Comparison of ENCODE assay signal across 9 cellular contexts in the genomic region with DNA sequence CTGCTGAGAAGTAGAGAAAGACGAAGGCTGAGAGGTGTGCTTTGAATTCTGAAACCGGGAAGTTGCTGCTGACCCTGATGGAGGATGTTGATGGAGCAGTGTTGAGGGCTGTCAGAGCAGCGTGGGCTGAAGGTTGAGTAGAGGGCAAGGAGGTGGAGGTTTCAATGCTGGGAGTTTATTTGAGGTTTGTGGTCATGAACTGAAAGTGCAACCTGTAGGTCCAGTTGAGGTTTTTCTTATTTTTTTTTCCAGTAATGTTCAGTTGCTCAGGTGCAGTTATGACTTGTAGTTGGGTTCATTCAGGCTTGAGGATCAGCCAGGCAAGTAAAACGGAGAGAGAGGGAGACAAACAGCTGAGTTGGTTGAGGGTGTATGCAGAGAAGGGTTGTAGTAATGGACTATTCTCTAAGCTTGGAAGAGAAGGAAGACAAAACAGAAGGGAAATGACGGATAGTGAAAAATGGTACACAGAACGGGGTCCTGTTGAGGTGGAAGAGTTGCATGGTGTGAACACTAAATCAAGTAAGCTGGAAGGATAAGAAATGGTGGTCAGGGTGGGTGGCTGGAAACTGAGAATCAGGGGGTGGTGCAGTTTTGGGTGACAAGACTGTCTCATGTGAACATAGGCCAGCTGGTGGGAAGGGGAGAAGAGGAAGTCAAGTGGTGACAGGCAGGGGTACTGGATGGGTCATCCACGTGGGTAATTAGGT. TPM values are rescaled to one million over a fixed set of nuclear protein-coding genes. Genes with fewer than 3 reads are reported as not detected.
A peak's percentile ranks its signal among the peaks of the same experiment; 100 is the strongest.
DNase-seq lines count a peak whose midpoint lies in the region; ATAC-seq lines count a peak whose summit lies in the region.
"Had no signal": no experiment of that assay in that cellular context is flagged by ENCODE, and none has a peak within 500 bp of the region (broad histone marks: within the 10 kb centered on the region; RNA-seq: fewer than 3 reads in every experiment).

No MANE protein-coding gene starts in this region.

- DNase-seq in activated CD4-positive, alpha-beta T cell treated with anti-CD3 and anti-CD28 coated beads, Interleukin-2, amount 10 ng/mL, durations not matched to agents 24 days and 14 days = peak; percentile 88
- DNase-seq in stimulated activated CD4-positive, alpha-beta T cell treated with anti-CD3 and anti-CD28 coated beads, Interleukin-12 subunit alpha, Interleukin-12 subunit beta, amount 100 ng/mL, for 4 hours = peak; percentile 18
- no peak for DNase-seq in NCI-H2171 treated with DMSO at 0.1 percent for 48 hours (lab: John Stamatoyannopoulos, UW)
- DNase-seq in NCI-H2196 treated with DMSO at 0.1 percent for 48 hours (lab: John Stamatoyannopoulos, UW; ENCODE audit: unreplicated experiment) = no peak
- DNase-seq in NOMO-1 treated with DMSO at 0.1 percent for 48 hours (lab: John Stamatoyannopoulos, UW; ENCODE audit: unreplicated experiment) = no peak
- DNase-seq in OCI-M2 (lab: John Stamatoyannopoulos, UW; ENCODE audit: unreplicated experiment) = no peak

- H3K36me3 Mint-ChIP-seq in activated CD4-positive, alpha-beta T cell treated with anti-CD3 and anti-CD28 coated beads, Interleukin-2, amount 10 ng/mL, durations not matched to agents 24 days and 14 days (ENCODE audit: low read depth) = no peaks in the 10 kb centered on the region

- H3K4me3 Mint-ChIP-seq in activated CD4-positive, alpha-beta T cell treated with anti-CD3 and anti-CD28 coated beads, Interleukin-2, amount 10 ng/mL, durations not matched to agents 24 days and 14 days = peak overlapping the region; percentile 62

- H3K27ac Mint-ChIP-seq in activated CD4-positive, alpha-beta T cell treated with anti-CD3 and anti-CD28 coated beads, Interleukin-2, amount 10 ng/mL, durations not matched to agents 24 days and 14 days = peak overlapping the region; percentile 90

- no peaks in the 10 kb centered on the region for H3K27me3 Mint-ChIP-seq in activated CD4-positive, alpha-beta T cell treated with anti-CD3 and anti-CD28 coated beads, Interleukin-2, amount 10 ng/mL, durations not matched to agents 24 days and 14 days

- peaks cover 29% of the 10 kb centered on the region for H3K4me1 Mint-ChIP-seq in activated CD4-positive, alpha-beta T cell treated with anti-CD3 and anti-CD28 coated beads, Interleukin-2, amount 10 ng/mL, durations not matched to agents 24 days and 14 days

- ATAC-seq in GM19023 (IDR thresholded peaks at IDR 0.05; ENCODE audit: unreplicated experiment) (peak; percentile 72), HG02943 (IDR thresholded peaks at IDR 0.05; ENCODE audit: low read depth, unreplicated experiment) (peak; percentile 62)
- ATAC-seq: Panc1 had no signal

- no peaks in the 10 kb centered on the region for H3K9me3 Mint-ChIP-seq in activated CD4-positive, alpha-beta T cell treated with anti-CD3 and anti-CD28 coated beads, Interleukin-2, amount 10 ng/mL, durations not matched to agents 24 days and 14 days

- intact Hi-C loops in activated CD4-positive, alpha-beta T cell treated with anti-CD3 and anti-CD28 coated beads, Interleukin-2, amount 10 ng/mL, durations not matched to agents 24 days and 14 days (cut with micrococcal nuclease) = loop anchor here (1.0 to 2.0 kb wide), 5 partner anchors 9 to 232 kb away; a partner anchor contains a TSS

RNA-seq across cellular contexts. Expression of a gene that starts 8.7 kb away (rescaled TPM):
- total RNA-seq in activated CD4-positive, alpha-beta T cell treated with anti-CD3 and anti-CD28 coated beads, Interleukin-2, amount 10 ng/mL, durations not matched to agents 24 days and 14 days = 74.8 and 77.3 TPM in 2 replicates

RNA-seq across cellular contexts. Expression of a gene that starts 58.5 kb away (rescaled TPM):
- total RNA-seq in activated CD4-positive, alpha-beta T cell treated with anti-CD3 and anti-CD28 coated beads, Interleukin-2, amount 10 ng/mL, durations not matched to agents 24 days and 14 days = 1.3 and 1.9 TPM in 2 replicates

Comparison
In these comparisons a context has a peak if more than half of its experiments do, and no peak if none do; other contexts are left out.
1. DNase-seq: peak in activated CD4-positive, alpha-beta T cell treated with anti-CD3 and anti-CD28 coated beads, Interleukin-2, amount 10 ng/mL, durations not matched to agents 24 days and 14 days (single experiment) and stimulated activated CD4-positive, alpha-beta T cell treated with anti-CD3 and anti-CD28 coated beads, Interleukin-12 subunit alpha, Interleukin-12 subunit beta, amount 100 ng/mL, for 4 hours (single experiment); none in NCI-H2171 treated with DMSO at 0.1 percent for 48 hours (single experiment), NCI-H2196 treated with DMSO at 0.1 percent for 48 hours (single experiment), NOMO-1 treated with DMSO at 0.1 percent for 48 hours (single experiment) and OCI-M2 (single experiment).